Comparison of ENCODE assay signal across 10 cellular contexts in the genomic region with DNA sequence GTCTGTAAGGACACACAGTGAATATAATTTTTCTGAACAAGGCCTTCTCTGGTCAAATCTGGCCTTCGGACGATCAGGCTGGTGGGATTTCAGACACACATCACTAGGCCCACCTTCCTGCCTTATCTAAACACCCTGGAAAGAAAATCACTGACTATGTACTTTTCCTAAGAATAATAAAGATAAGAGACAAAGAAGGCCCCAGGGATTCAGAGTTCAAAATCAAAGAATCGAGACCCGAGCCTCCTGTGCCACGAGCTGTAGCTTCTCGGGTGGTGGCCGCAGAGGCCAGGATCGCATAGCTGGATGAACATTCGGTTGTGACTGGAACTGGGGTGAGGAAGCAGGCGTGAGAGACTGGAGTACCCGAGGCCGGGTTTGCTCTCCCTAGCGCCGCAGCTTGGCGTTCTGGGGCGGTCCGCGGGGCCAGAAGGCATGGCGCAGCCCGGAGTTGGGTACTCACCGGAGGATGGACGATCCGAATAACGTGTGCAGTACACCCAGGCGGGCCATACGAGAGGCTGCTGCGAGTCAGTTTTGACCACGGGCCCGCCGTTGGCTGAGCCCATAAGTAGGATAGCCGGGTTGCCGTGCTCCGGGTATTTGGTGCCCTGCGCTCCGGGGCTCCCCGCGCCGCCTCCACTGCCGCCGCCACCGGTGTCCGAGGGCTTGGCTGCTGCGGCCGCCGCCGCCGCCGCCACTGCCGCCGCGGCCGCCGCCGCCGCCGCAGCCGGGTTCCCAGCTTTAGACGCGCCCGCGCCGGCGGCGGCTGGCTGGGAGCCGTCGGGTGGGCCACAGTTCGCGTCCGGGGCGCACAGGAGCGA. TPM values are rescaled to one million over a fixed set of nuclear protein-coding genes. Genes with fewer than 3 reads are reported as not detected.
DNase-seq lines count a peak whose midpoint lies in the region; ATAC-seq, FAIRE-seq and TF ChIP-seq lines count a peak whose summit lies in the region.
"Had no signal": no experiment of that assay in that cellular context is flagged by ENCODE, and none has a peak within 500 bp of the region (broad histone marks: within the 10 kb centered on the region; RNA-seq: fewer than 3 reads in every experiment).

No MANE protein-coding gene starts in this region.

- ATAC-seq in CD4-positive, CD25-positive, alpha-beta regulatory T cell (ENCODE audit: low read depth in 2 of 2), result no peak
- ATAC-seq in K562 (no peak; the same call in 1 of the 3 replicates), aorta (ENCODE audit: low FRiP score) (no peak)

- TF ChIP-seq EP300 in K562 (IDR thresholded peaks at IDR 0.05; ENCODE audit: low read length), result no peak

- peak overlapping the region in 1 of 3 donors; percentile 56 for H3K27ac Mint-ChIP-seq in CD4-positive, CD25-positive, alpha-beta regulatory T cell
- peak overlapping the region; percentile 86 for H3K27ac Mint-ChIP-seq in neural progenitor cell

- H4K20me1 ChIP-seq in K562 (replicated peaks; ENCODE audit: control insufficient read depth, insufficient read depth, low read length) (no peaks in the 10 kb centered on the region), neural progenitor cell (ENCODE audit: low read depth) (peaks cover 93% of the 10 kb centered on the region)

- TF ChIP-seq CTCF in GM20000 (IDR thresholded peaks at IDR 0.05; ENCODE audit: extremely low read depth, missing control alignments), result no peak
- TF ChIP-seq CTCF in K562 (IDR thresholded peaks at IDR 0.05 in 2 of 3, conservative IDR thresholded peaks at IDR 0.05 in 1 of 3; ENCODE audit: insufficient read depth in 2 of 3, low read depth in 1 of 3, low read length in 3 of 3), result no peak
- no peak for TF ChIP-seq CTCF in neural progenitor cell (IDR thresholded peaks at IDR 0.05)
- no peak for TF ChIP-seq CTCF in GM13976 (IDR thresholded peaks at IDR 0.05; ENCODE audit: borderline replicate concordance, control extremely low read depth, extremely low read depth, insufficient read depth, missing control alignments)

- H3K9me3 ChIP-seq in CD4-positive, CD25-positive, alpha-beta regulatory T cell (ENCODE audit: control insufficient read depth in 2 of 2, low read length in 2 of 2), result no peaks in the 10 kb centered on the region
- H3K9me3 ChIP-seq in K562 (replicated peaks; ENCODE audit: control insufficient read depth, insufficient read depth, low read depth, low read length), result no peaks in the 10 kb centered on the region
- no peaks in the 10 kb centered on the region for H3K9me3 ChIP-seq in neural progenitor cell (ENCODE audit: low read depth)
- H3K9me3 ChIP-seq in aorta (ENCODE audit: control insufficient read depth, low read length), result no peaks in the 10 kb centered on the region

- H3K9me1 ChIP-seq in K562 (ENCODE audit: control insufficient read depth, insufficient read depth, low read length), result no peaks in the 10 kb centered on the region

- H3K79me2 ChIP-seq in K562 (ENCODE audit: control insufficient read depth, insufficient read depth, low read length), result no peaks in the 10 kb centered on the region
- H3K79me2 ChIP-seq in neural progenitor cell (ENCODE audit: low read depth), result no peaks in the 10 kb centered on the region

- WGBS in K562 (ENCODE audit: insufficient coverage, low coverage, missing lambda C conversion rate), result 15% methylated on average over 55 of the region's 71 CpGs
- WGBS in aorta, 2 donors, result 4 to 5% methylated on average over 51 to 71 of the region's 71 CpGs

- peaks cover 20% of the 10 kb centered on the region for H3K4me1 ChIP-seq in CD4-positive, CD25-positive, alpha-beta regulatory T cell (ENCODE audit: control insufficient read depth, insufficient read depth, low read length, poor library complexity, severe bottlenecking)
- H3K4me1 ChIP-seq in K562 (replicated peaks in 1 of 2; ENCODE audit: control insufficient read depth in 2 of 2, insufficient read depth in 2 of 2, low read length in 2 of 2) (peaks cover 6 to 37% of the 10 kb centered on the region in 2 experiments; a peak in 4 of 5 replicates), neural progenitor cell (peaks cover 14% of the 10 kb centered on the region), aorta (ENCODE audit: control insufficient read depth in 1 of 2, insufficient read depth in 2 of 2, low read length in 2 of 2) (no peaks in the 10 kb centered on the region)

- POLR2A ChIA-PET in K562 (lab: Yijun Ruan, JAX), result interaction anchor here (1.2 to 1.5 kb wide), 2 partner anchors 10 to 71 kb away, joined by 3 read pairs; no protein-coding TSS in a partner anchor

- H3K4me1 Mint-ChIP-seq in CD4-positive, CD25-positive, alpha-beta regulatory T cell, result peaks cover 0 to 51% (median 6%) of the 10 kb centered on the region in 4 donors
- H3K4me1 Mint-ChIP-seq in neural progenitor cell, result peaks cover 61% of the 10 kb centered on the region

- H3K4me2 ChIP-seq in K562 (ENCODE audit: insufficient read depth, low read length) (peak overlapping the region; percentile 53), neural progenitor cell (peak overlapping the region; percentile 63)

- no peak for TF ChIP-seq RAD21 in K562 (CRISPR knock-in tag; conservative IDR thresholded peaks at IDR 0.05 in 1 of 2, IDR thresholded peaks at IDR 0.05 in 1 of 2)

- H3K4me3 ChIP-seq in CD4-positive, CD25-positive, alpha-beta regulatory T cell (ENCODE audit: low read depth, low read length), result no peak overlapping the region
- H3K4me3 ChIP-seq in K562 (peak overlapping the region; percentile 38), neural progenitor cell (no peak overlapping the region), aorta (ENCODE audit: low read length in 2 of 2) (peak overlapping the region in 1 of 2 donors; percentile 15)

- in situ Hi-C loops in K562 (cut with MboI), result loop anchor here (10.0 kb wide), 1 partner anchor 201 kb away; no protein-coding TSS in a partner anchor
- in situ Hi-C loops in GM13976 (cut with MboI; ENCODE audit: low sequenced_read_pairs, unreplicated experiment), result no loop called here

- intact Hi-C loops in K562 (cut with micrococcal nuclease), result loop anchor here (10.0 kb wide), 1 partner anchor 81 kb away; no protein-coding TSS in a partner anchor
- intact Hi-C loops in aorta (cut with DNase I), result no loop called here

- peak overlapping the region in 1 of 2 experiments; percentile 85; a peak in 2 of 4 replicates for H3K9ac ChIP-seq in K562 (ENCODE audit: insufficient read depth in 1 of 2, low read depth in 2 of 2, low read length in 2 of 2)
- no peak overlapping the region for H3K9ac ChIP-seq in neural progenitor cell

- peak overlapping the region in 3 of 4 donors; percentile 36 to 70 (median 49) for H3K4me3 Mint-ChIP-seq in CD4-positive, CD25-positive, alpha-beta regulatory T cell
- H3K4me3 Mint-ChIP-seq in neural progenitor cell, result peak overlapping the region; percentile 94

- no peak for DNase-seq in CD4-positive, CD25-positive, alpha-beta regulatory T cell
- DNase-seq in GM20000 (ENCODE audit: low spot score) (peak; percentile 42), K562 (ENCODE audit: extremely low read depth in 1 of 4, low spot score in 3 of 4) (peak in 1 of 4 experiments; percentile 23), neural progenitor cell (ENCODE audit: low spot score) (peak; percentile 54), activated gamma-delta T cell treated with Interleukin-2 at 50 U/mL for 16 hours (no peak), GM13976 (ENCODE audit: low spot score) (no peak), NOMO-1 treated with dmso at 0.1 percent for 144 hours (lab: John Stamatoyannopoulos, UW; ENCODE audit: unreplicated experiment) (no peak), aorta (no peak)
- DNase-seq: small intestine had no signal

- peaks cover 31% of the 10 kb centered on the region for H3K27me3 ChIP-seq in CD4-positive, CD25-positive, alpha-beta regulatory T cell (ENCODE audit: control insufficient read depth, insufficient read depth, low read length)
- peaks cover 17 to 31% of the 10 kb centered on the region in 2 experiments; a peak in 4 of 5 replicates for H3K27me3 ChIP-seq in K562 (ENCODE audit: control insufficient read depth in 2 of 2, insufficient read depth in 2 of 2, low read length in 2 of 2)
- peaks cover 100% of the 10 kb centered on the region for H3K27me3 ChIP-seq in neural progenitor cell
- H3K27me3 ChIP-seq in aorta (ENCODE audit: control insufficient read depth in 1 of 2, insufficient read depth in 2 of 2, low read length in 1 of 2), result no peaks in the 10 kb centered on the region

- peaks cover 35% of the 10 kb centered on the region for H3F3A ChIP-seq in neural progenitor cell (ENCODE audit: low read depth)

- H2AFZ ChIP-seq in K562 (ENCODE audit: low read depth, low read length) (peak overlapping the region; percentile 77), neural progenitor cell (replicated peaks) (no peak overlapping the region)

- no peak overlapping the region for H3K27ac ChIP-seq in CD4-positive, CD25-positive, alpha-beta regulatory T cell (ENCODE audit: insufficient read depth, low read length, poor library complexity, severe bottlenecking)
- H3K27ac ChIP-seq in K562 (ENCODE audit: extremely low read depth, low read depth, low read length), result no peak overlapping the region
- no peak overlapping the region for H3K27ac ChIP-seq in neural progenitor cell
- no peak overlapping the region for H3K27ac ChIP-seq in aorta (ENCODE audit: low read depth in 1 of 2, low read length in 2 of 2)

- no peak for FAIRE-seq in K562 (lab: Jason Lieb, UNC)
- FAIRE-seq: colon, small intestine had no signal

- peaks cover 0 to 2% (median 0%) of the 10 kb centered on the region in 7 donors for H3K9me3 Mint-ChIP-seq in CD4-positive, CD25-positive, alpha-beta regulatory T cell
- no peaks in the 10 kb centered on the region for H3K9me3 Mint-ChIP-seq in neural progenitor cell

- H3K27me3 Mint-ChIP-seq in CD4-positive, CD25-positive, alpha-beta regulatory T cell, result peaks cover 89% of the 10 kb centered on the region
- peaks cover 73% of the 10 kb centered on the region for H3K27me3 Mint-ChIP-seq in neural progenitor cell (ENCODE audit: insufficient read depth, low read depth)

- H3K36me3 Mint-ChIP-seq in CD4-positive, CD25-positive, alpha-beta regulatory T cell, result peaks cover 3% of the 10 kb centered on the region
- peaks cover 7% of the 10 kb centered on the region for H3K36me3 Mint-ChIP-seq in neural progenitor cell

- TF ChIP-seq POLR2A in K562 (conservative IDR thresholded peaks at IDR 0.05), result no peak

- CTCF ChIA-PET in K562 (lab: Yijun Ruan, JAX; ENCODE audit: low intra/inter-chr PET ratio), result no interaction called here

- no TSS peak for BruUV-seq in K562 (replicated peaks; lab: Mats Ljungman, UMichigan)

- H3K36me3 ChIP-seq in CD4-positive, CD25-positive, alpha-beta regulatory T cell (ENCODE audit: control insufficient read depth, insufficient read depth, low read length), result no peaks in the 10 kb centered on the region
- H3K36me3 ChIP-seq in K562 (ENCODE audit: control insufficient read depth, insufficient read depth, low read length) (no peaks in the 10 kb centered on the region), neural progenitor cell (no peaks in the 10 kb centered on the region), aorta (ENCODE audit: control insufficient read depth in 1 of 2, insufficient read depth in 2 of 2, low read length in 1 of 2) (no peaks in the 10 kb centered on the region)

RNA-seq across cellular contexts. Expression of gene EN1, which starts 1.4 kb away (rescaled TPM):
- total RNA-seq in CD4-positive, CD25-positive, alpha-beta regulatory T cell, result not detected
- not detected for polyA plus RNA-seq in CD4-positive, CD25-positive, alpha-beta regulatory T cell
- 1.1 TPM in 1 of 2 replicates, not detected in the other for total RNA-seq in K562 (2011; cell fraction: chromatin; rRNA removed; ENCODE audit: low replicate concordance)
- total RNA-seq in K562 (2011; cell fraction: nucleolus; rRNA removed), result 0.67 TPM in 1 of 2 replicates, not detected in the other
- not detected in 2 replicates for total RNA-seq in K562 (2011; cell fraction: nucleoplasm; rRNA removed)
- total RNA-seq in K562 (2014; rRNA removed), result 1.5 and 1.9 TPM in 2 replicates
- total RNA-seq in K562 (2014; rRNA removed; fragmentation: Illumina TruSeq; extraction: Trizol), result 0.64 and 0.76 TPM in 2 replicates
- 0.51 and 0.75 TPM in 2 replicates for total RNA-seq in K562 (2015; rRNA removed; fragmentation: Illumina TruSeq; extraction: Trizol)
- total RNA-seq in K562 (2021), result 2.0 and 2.5 TPM in 2 replicates
- polyA plus RNA-seq in K562 (2011; rRNA removed), result 0.03 and 0.06 TPM in 2 replicates
- polyA plus RNA-seq in K562 (2011; cell fraction: cytosol; rRNA removed), result 0.09 TPM in 1 of 2 replicates, not detected in the other
- 0.28 TPM in 1 of 2 replicates, not detected in the other for polyA plus RNA-seq in K562 (2011; cell fraction: nucleus; rRNA removed)
- 1.0 and 2.5 TPM in 2 replicates for polyA plus RNA-seq in K562 (2012)
- 0.95 and 0.98 TPM in 2 replicates for polyA plus RNA-seq in K562 (2014; fragmentation: Illumina TruSeq; extraction: Trizol)
- under 1 TPM; 0.06 to 0.10 TPM for polyA plus RNA-seq in K562 (2014; fragmentation: Nextera tagmentation; extraction: Ambion mirVana)
- 0.46 and 1.1 TPM in 2 replicates for polyA plus RNA-seq in K562 (2014; rRNA removed)
- polyA minus RNA-seq in K562 (2011; rRNA and poly(A)+ RNA removed), result 0.30 and 0.32 TPM in 2 replicates
- polyA minus RNA-seq in K562 (2011; cell fraction: cytosol; rRNA and poly(A)+ RNA removed), result 0.29 TPM in 1 of 2 replicates, not detected in the other
- polyA minus RNA-seq in K562 (2011; cell fraction: nucleus; rRNA and poly(A)+ RNA removed), result 0.40 and 0.89 TPM in 2 replicates
- total RNA-seq in neural progenitor cell (ENCODE audit: low replicate concordance), result not detected in 2 replicates
- not detected for total RNA-seq in aorta
- not detected for polyA plus RNA-seq in aorta
- polyA plus RNA-seq: small intestine had no signal

Comparison
In these comparisons a context has a peak if more than half of its experiments do, and no peak if none do; other contexts are left out.
1. DNase-seq: peak in GM20000 (single experiment) and neural progenitor cell (single experiment); none in CD4-positive, CD25-positive, alpha-beta regulatory T cell (0 of 3), activated gamma-delta T cell treated with Interleukin-2 at 50 U/mL for 16 hours (single experiment), GM13976 (single experiment), NOMO-1 treated with dmso at 0.1 percent for 144 hours (single experiment) and aorta (0 of 2).